ENCODE assay signal across 13 cellular contexts in genomic region chrX:153488231-153488914, GRCh38. TPM values are rescaled to one million over a fixed set of nuclear protein-coding genes. Genes with fewer than 3 reads are reported as not detected.
DNase-seq lines count a peak whose midpoint lies in the region; ATAC-seq and TF ChIP-seq lines count a peak whose summit lies in the region.
"Had no signal": no experiment of that assay in that cellular context is flagged by ENCODE, and none has a peak within 500 bp of the region (broad histone marks: within the 10 kb centered on the region; RNA-seq: fewer than 3 reads in every experiment).

No MANE protein-coding gene starts in this region.

- no peaks in the 10 kb centered on the region for H3K27me3 ChIP-seq in smooth muscle cell (ENCODE audit: low read depth)

- 51% methylated on average over 21 of the region's 27 CpGs for WGBS in smooth muscle cell (ENCODE audit: low lambda C conversion rate)

- CTCF ChIA-PET in HEK293T (lab: Yijun Ruan, JAX): no interaction called here

- H3K4me3 ChIP-seq in smooth muscle cell: no peak overlapping the region

- TF ChIP-seq CTCF in smooth muscle cell (IDR thresholded peaks at IDR 0.05; ENCODE audit: borderline replicate concordance, insufficient read depth, poor library complexity, severe bottlenecking): no peak

- DNase-seq in HT-29 (ENCODE audit: low spot score): peak; percentile 56
- DNase-seq in left kidney (ENCODE audit: low read depth, low spot score): peak; percentile 81
- DNase-seq in smooth muscle cell (lab: John Stamatoyannopoulos, UW; ENCODE audit: unreplicated experiment): no peak
- DNase-seq in HEK293T (ENCODE audit: extremely low spot score): no peak
- no peak for DNase-seq in retina
- no peak for DNase-seq in occipital lobe (lab: John Stamatoyannopoulos, UW)
- DNase-seq: anterior cingulate cortex; CD4-positive, alpha-beta T cell; RPMI8226 had no signal

- no peak overlapping the region for H3K9ac ChIP-seq in smooth muscle cell (ENCODE audit: low read depth)
- H3K9ac ChIP-seq: KMS-11 had no signal

- H3K36me3 ChIP-seq in smooth muscle cell (ENCODE audit: low read depth): no peaks in the 10 kb centered on the region

- no peaks in the 10 kb centered on the region for H4K20me1 ChIP-seq in smooth muscle cell (ENCODE audit: low read depth)

- H3F3A ChIP-seq in smooth muscle cell (ENCODE audit: low read depth): no peaks in the 10 kb centered on the region

- H2AFZ ChIP-seq in smooth muscle cell (ENCODE audit: low read depth): no peak overlapping the region

- H3K27ac ChIP-seq in cingulate gyrus (ENCODE audit: low read depth, low read length) (peak overlapping the region; percentile 47), smooth muscle cell (ENCODE audit: low read depth) (peak overlapping the region; percentile 47)
- H3K27ac ChIP-seq: KMS-11 had no signal

- ATAC-seq in HG03175 (IDR thresholded peaks at IDR 0.05; ENCODE audit: unreplicated experiment): no peak

- H3K4me2 ChIP-seq in smooth muscle cell: peak overlapping the region; percentile 31
- H3K4me2 ChIP-seq: KMS-11 had no signal

- POLR2A ChIA-PET in HEK293T (lab: Yijun Ruan, JAX): no interaction called here

- no peaks in the 10 kb centered on the region for H3K9me3 ChIP-seq in smooth muscle cell (replicated peaks; ENCODE audit: low read depth)

- H3K4me1 ChIP-seq in smooth muscle cell (ENCODE audit: low read depth): peaks cover 5% of the 10 kb centered on the region

- H3K79me2 ChIP-seq in smooth muscle cell (ENCODE audit: low read depth): no peaks in the 10 kb centered on the region

TF ChIP-seq in HEK293T, 16 proteins besides CTCF, POLR2A, EP300 and RAD21:
- TF ChIP-seq FOXM1 (IDR thresholded peaks at IDR 0.05; ENCODE audit: borderline replicate concordance) (no peak), SP1 (IDR thresholded peaks at IDR 0.05) (no peak), PKNOX1 (IDR thresholded peaks at IDR 0.05) (no peak), TARDBP (IDR thresholded peaks at IDR 0.05) (no peak), SUZ12 (IDR thresholded peaks at IDR 0.05) (no peak), FOXA1 (IDR thresholded peaks at IDR 0.05) (no peak), LEF1 (IDR thresholded peaks at IDR 0.05; ENCODE audit: borderline replicate concordance) (no peak), BHLHE40 (IDR thresholded peaks at IDR 0.05; ENCODE audit: borderline replicate concordance) (no peak), ARNT (IDR thresholded peaks at IDR 0.05) (no peak), L3MBTL2 (conservative IDR thresholded peaks at IDR 0.05) (no peak), FOXK2 (IDR thresholded peaks at IDR 0.05) (no peak), NFRKB (IDR thresholded peaks at IDR 0.05) (no peak), HDGF (IDR thresholded peaks at IDR 0.05; ENCODE audit: borderline replicate concordance) (no peak), ZNF384 (IDR thresholded peaks at IDR 0.05) (no peak), CTBP1 (IDR thresholded peaks at IDR 0.05; ENCODE audit: borderline replicate concordance) (no peak), ELF4 (IDR thresholded peaks at IDR 0.05) (no peak)
TF ChIP-seq in HEK293T: peak in this region for 0.

RNA-seq across cellular contexts. Expression of gene BGN, which starts 6.4 kb away (rescaled TPM):
- total RNA-seq in HT-29 (2014; rRNA removed; shearing (Covaris generic)): 14.0 and 23.2 TPM in 2 replicates
- total RNA-seq in smooth muscle cell (262 and 298 TPM in 2 replicates), occipital lobe (1.9 TPM)
- polyA plus RNA-seq in smooth muscle cell: 387 and 621 TPM in 2 replicates
- total RNA-seq: CD4-positive, alpha-beta T cell had no signal

RNA-seq across cellular contexts. Expression of gene HAUS7, which starts 18.0 kb away (rescaled TPM):
- total RNA-seq in HT-29 (2014; rRNA removed; shearing (Covaris generic)): 75.1 and 85.6 TPM in 2 replicates
- total RNA-seq in smooth muscle cell (8.9 and 18.5 TPM in 2 replicates), occipital lobe (8.3 TPM)
- 26.1 and 27.4 TPM in 2 replicates for polyA plus RNA-seq in smooth muscle cell

RNA-seq across cellular contexts. Expression of gene ATP2B3, which starts 29.1 kb away (rescaled TPM):
- not detected in 2 replicates for total RNA-seq in HT-29 (2014; rRNA removed; shearing (Covaris generic))
- total RNA-seq in smooth muscle cell (0.22 TPM in 2 replicates), occipital lobe (7.2 TPM)
- 0.05 and 0.31 TPM in 2 replicates for polyA plus RNA-seq in smooth muscle cell
- total RNA-seq: CD4-positive, alpha-beta T cell had no signal
- polyA plus RNA-seq: keratinocyte had no signal

RNA-seq across cellular contexts. Expression of gene TREX2, which starts 42.5 kb away (rescaled TPM):
- 7.3 and 9.8 TPM in 2 replicates for total RNA-seq in HT-29 (2014; rRNA removed; shearing (Covaris generic))
- 1.3 and 4.0 TPM in 2 replicates for total RNA-seq in smooth muscle cell
- polyA plus RNA-seq in smooth muscle cell: 0.41 and 2.5 TPM in 2 replicates
- not detected for total RNA-seq in occipital lobe

Comparison
In these comparisons a context has a peak if more than half of its experiments do, and no peak if none do; other contexts are left out.
1. DNase-seq: peak in HT-29 (single experiment) and left kidney (single experiment); none in smooth muscle cell (single experiment), HEK293T (single experiment), retina (single experiment) and occipital lobe (single experiment).
2. RNA of gene BGN, which starts 6.4 kb away (total RNA-seq): 262 to 298 TPM in smooth muscle cell; 14.0 to 23.2 TPM in HT-29 and 1.9 TPM in occipital lobe (single experiment); every median in the first group is over 10 times any median in the second.